Comparison of ENCODE assay signal across 8 cellular contexts in genomic region chrX:154411322-154411980, GRCh38. TPM values are rescaled to one million over a fixed set of nuclear protein-coding genes. Genes with fewer than 3 reads are reported as not detected.
DNase-seq lines count a peak whose midpoint lies in the region; ATAC-seq, FAIRE-seq and TF ChIP-seq lines count a peak whose summit lies in the region.

TAFAZZIN (plus strand) TSS chrX:154411539; CDS start chrX:154411844, 305 bp downstream.

- H3K9me3 Mint-ChIP-seq in activated CD4-positive, alpha-beta T cell treated with anti-CD3 and anti-CD28 coated beads, Interleukin-2, amount 10 ng/mL, durations not matched to agents 24 days and 14 days = no peaks in the 10 kb centered on the region

- peak within 1 kb of the TSS; percentile 50 to 68 for H3K4me3 ChIP-seq in left lung

- ATAC-seq in HG02852 (IDR thresholded peaks at IDR 0.05; ENCODE audit: unreplicated experiment) (peak; percentile 50), left lung (peak; percentile 83), HG02973 (IDR thresholded peaks at IDR 0.05; ENCODE audit: unreplicated experiment) (no peak)

- H3K36me3 ChIP-seq in left lung = no peaks in the 10 kb centered on the region

- peak; percentile 83 for TF ChIP-seq POLR2A in GM12891 (IDR thresholded peaks at IDR 0.05; ENCODE audit: low read depth, low read length)

- peak within 1 kb of the TSS; percentile 91 to 94 for H3K27ac ChIP-seq in left lung

- DNase-seq in GM12891 (ENCODE audit: insufficient read length, low spot score) (peak; percentile 81), NCI-H226 (peak; percentile 40), dermis blood vessel endothelial cell (peak; percentile 72), left lung (peak; percentile 73 to 93)
- DNase-seq in activated CD4-positive, alpha-beta T cell treated with anti-CD3 and anti-CD28 coated beads, Interleukin-2, amount 10 ng/mL, durations not matched to agents 24 days and 14 days = peak; percentile 93
- peak; percentile 76 for DNase-seq in stimulated activated CD4-positive, alpha-beta T cell treated with anti-CD3 and anti-CD28 coated beads, Interleukin-4, amount 100 ng/mL, for 1 hour

- H3K4me3 Mint-ChIP-seq in activated CD4-positive, alpha-beta T cell treated with anti-CD3 and anti-CD28 coated beads, Interleukin-2, amount 10 ng/mL, durations not matched to agents 24 days and 14 days = peak within 1 kb of the TSS; percentile 96

- H3K4me1 ChIP-seq in left lung = peaks cover 0 to 43% of the 10 kb centered on the region in 2 donors

- FAIRE-seq in GM12891 (lab: Jason Lieb, UNC) = peak; percentile 100

- intact Hi-C loops in activated CD4-positive, alpha-beta T cell treated with anti-CD3 and anti-CD28 coated beads, Interleukin-2, amount 10 ng/mL, durations not matched to agents 24 days and 14 days (cut with micrococcal nuclease) = no loop called here
- intact Hi-C loops in left lung (cut with DNase I) = no loop called here

- peaks cover 11% of the 10 kb centered on the region for H3K4me1 Mint-ChIP-seq in activated CD4-positive, alpha-beta T cell treated with anti-CD3 and anti-CD28 coated beads, Interleukin-2, amount 10 ng/mL, durations not matched to agents 24 days and 14 days

- no peak for TF ChIP-seq CTCF in left lung (IDR thresholded peaks at IDR 0.05)

- no peaks in the 10 kb centered on the region for H3K9me3 ChIP-seq in left lung

- peaks cover 11% of the 10 kb centered on the region for H3K36me3 Mint-ChIP-seq in activated CD4-positive, alpha-beta T cell treated with anti-CD3 and anti-CD28 coated beads, Interleukin-2, amount 10 ng/mL, durations not matched to agents 24 days and 14 days (ENCODE audit: low read depth)

- no peaks in the 10 kb centered on the region for H3K27me3 ChIP-seq in left lung

- no peaks in the 10 kb centered on the region for H3K27me3 Mint-ChIP-seq in activated CD4-positive, alpha-beta T cell treated with anti-CD3 and anti-CD28 coated beads, Interleukin-2, amount 10 ng/mL, durations not matched to agents 24 days and 14 days

- H3K27ac Mint-ChIP-seq in activated CD4-positive, alpha-beta T cell treated with anti-CD3 and anti-CD28 coated beads, Interleukin-2, amount 10 ng/mL, durations not matched to agents 24 days and 14 days = peak within 1 kb of the TSS; percentile 96

TF ChIP-seq in GM12891, 5 proteins besides CTCF, POLR2A, EP300 and RAD21:
- TF ChIP-seq SPI1 (IDR thresholded peaks at IDR 0.05; ENCODE audit: low read depth, low read length) (no peak), TAF1 (IDR thresholded peaks at IDR 0.05; ENCODE audit: low read depth, low read length) (peak; percentile 40; the same call in 1 of the 2 replicates), POLR2AphosphoS5 (IDR thresholded peaks at IDR 0.05; ENCODE audit: low read depth, low read length) (peak; percentile 61; the same call in 1 of the 2 replicates), POU2F2 (IDR thresholded peaks at IDR 0.05; ENCODE audit: low read depth, low read length) (peak; percentile 42; the same call in 1 of the 2 replicates)

RNA-seq across cellular contexts. Expression of gene TAFAZZIN, which starts in this region (rescaled TPM):
- 20.7 TPM for polyA plus RNA-seq in GM12891 (2012; ENCODE audit: low read depth, missing spikeins)
- total RNA-seq in activated CD4-positive, alpha-beta T cell treated with anti-CD3 and anti-CD28 coated beads, Interleukin-2, amount 10 ng/mL, durations not matched to agents 24 days and 14 days = 65.5 and 66.0 TPM in 2 replicates
- total RNA-seq in dermis blood vessel endothelial cell (20.8 and 25.9 TPM in 2 replicates), left lung (10 to 100 TPM; 34.7 to 45.5 TPM)

Comparison
In these comparisons a context has a peak if more than half of its experiments do, and no peak if none do; other contexts are left out.
1. DNase-seq: peak in every context shown above with its lines; median percentile 93 in activated CD4-positive, alpha-beta T cell treated with anti-CD3 and anti-CD28 coated beads, Interleukin-2, amount 10 ng/mL, durations not matched to agents 24 days and 14 days; 83 in left lung; 81 in GM12891; 76 in stimulated activated CD4-positive, alpha-beta T cell treated with anti-CD3 and anti-CD28 coated beads, Interleukin-4, amount 100 ng/mL, for 1 hour; 72 in dermis blood vessel endothelial cell; 40 in NCI-H226.